In the genomic region with DNA sequence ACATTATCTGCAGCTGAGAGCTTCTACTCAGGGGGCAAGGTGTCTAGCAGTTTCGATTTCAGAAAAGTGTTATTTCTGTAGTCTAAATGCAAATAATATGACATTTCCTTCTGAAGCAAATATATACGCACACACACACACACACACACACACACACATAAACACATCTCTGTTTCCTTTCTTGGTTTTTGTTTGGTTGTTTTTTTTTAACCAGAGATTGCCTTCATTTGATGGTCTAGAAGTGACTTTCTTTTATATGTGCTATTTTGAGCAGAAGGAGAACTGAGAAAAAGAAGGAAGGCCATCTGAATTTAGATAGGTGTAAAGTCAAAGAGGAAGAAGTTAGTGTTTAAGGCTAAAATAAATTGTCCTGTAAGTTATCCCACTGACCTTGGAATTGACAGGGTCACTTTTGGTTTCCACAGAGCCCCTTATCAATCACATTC, we compare ENCODE assay signal across 12 cellular contexts.
DNase-seq lines count a peak whose midpoint lies in the region; ATAC-seq, FAIRE-seq and TF ChIP-seq lines count a peak whose summit lies in the region.
"Had no signal": no experiment of that assay in that cellular context is flagged by ENCODE, and none has a peak within 500 bp of the region (broad histone marks: within the 10 kb centered on the region; RNA-seq: fewer than 3 reads in every experiment).

No MANE protein-coding gene starts in this region.

- H3K4me3 ChIP-seq in GM12878 (peak overlapping the region; percentile 24; the same call in 1 of the 2 replicates), lower lobe of right lung (no peak overlapping the region)

- POLR2A ChIA-PET in GM12878 (lab: Charles Lee), result interaction anchor here (1.0 to 1.3 kb wide), 3 partner anchors 13 to 110 kb away, joined by 3 to 5 read pairs (median 3); no protein-coding TSS in a partner anchor

- peaks cover 37% of the 10 kb centered on the region for H3K4me1 ChIP-seq in GM12878 (ENCODE audit: control insufficient read depth, insufficient read depth, low read length)
- no peaks in the 10 kb centered on the region for H3K4me1 ChIP-seq in lower lobe of right lung

- 0 out of 2 replicates have a peak, but pooled peaks have one; percentile 17 for TF ChIP-seq RAD21 in GM12878 (IDR thresholded peaks at IDR 0.05; ENCODE audit: insufficient read depth, low read depth, low read length)

- ATAC-seq in GM18858 (IDR thresholded peaks at IDR 0.05; ENCODE audit: unreplicated experiment), result peak; percentile 63
- ATAC-seq in GM21576 (IDR thresholded peaks at IDR 0.05; ENCODE audit: unreplicated experiment), result peak; percentile 73
- peak; percentile 83 for ATAC-seq in HG03159 (IDR thresholded peaks at IDR 0.05; ENCODE audit: unreplicated experiment)
- peak; percentile 92 for ATAC-seq in GM12878
- ATAC-seq in lower lobe of right lung, result no peak

- H3K27ac ChIP-seq in GM12878 (ENCODE audit: control insufficient read depth, insufficient read depth) (peak overlapping the region; percentile 80), lower lobe of right lung (no peak overlapping the region)

- CTCF ChIA-PET in GM12878 (lab: Yijun Ruan, JAX), result interaction anchor here (0.7 to 2.8 kb wide), 6 partner anchors 25 to 338 kb away, joined by 3 to 8 read pairs (median 4); no protein-coding TSS in a partner anchor

- H3K9ac ChIP-seq in GM12878 (ENCODE audit: control insufficient read depth, insufficient read depth, low read length), result peak overlapping the region; percentile 49; the same call in 1 of the 2 replicates

- in situ Hi-C loops in GM12878 (cut with MboI), result no loop called here

- H3K79me2 ChIP-seq in GM12878 (ENCODE audit: control insufficient read depth, insufficient read depth, low read length), result no peaks in the 10 kb centered on the region

- peaks cover 0 to 2% of the 10 kb centered on the region in 2 experiments; a peak in 1 of 4 replicates for H3K36me3 ChIP-seq in GM12878 (ENCODE audit: control insufficient read depth in 2 of 2, insufficient read depth in 2 of 2, low read length in 1 of 2)
- H3K36me3 ChIP-seq in lower lobe of right lung, result no peaks in the 10 kb centered on the region

- TF ChIP-seq EP300 in GM12878 (IDR thresholded peaks at IDR 0.05; ENCODE audit: borderline replicate concordance in 1 of 2, control insufficient read depth in 1 of 2, low read depth in 2 of 2, low read length in 2 of 2), result peak; percentile 98 to 99

- TF ChIP-seq POLR2A in GM12878 (IDR thresholded peaks at IDR 0.05; ENCODE audit: low read depth, low read length), result no peak

- 0% methylated on average over 2 of the region's 2 CpGs for WGBS in GM12878 (ENCODE audit: insufficient coverage, insufficient replicate concordance, low lambda C conversion rate, missing lambda C conversion rate)

- TF ChIP-seq CTCF in GM12878 (IDR thresholded peaks at IDR 0.05 in 2 of 3, conservative IDR thresholded peaks at IDR 0.05 in 1 of 3; ENCODE audit: control insufficient read depth in 2 of 3, extremely low read depth in 1 of 3, insufficient read depth in 1 of 3, low read depth in 3 of 3, low read length in 3 of 3), result no peak
- no peak for TF ChIP-seq CTCF in lower lobe of right lung (IDR thresholded peaks at IDR 0.05)

- H3K27me3 ChIP-seq in GM12878 (replicated peaks in 1 of 2; ENCODE audit: control insufficient read depth in 2 of 2, insufficient read depth in 2 of 2, low read length in 1 of 2), result no peaks in the 10 kb centered on the region
- no peaks in the 10 kb centered on the region for H3K27me3 ChIP-seq in lower lobe of right lung (ENCODE audit: low read depth)

- no peaks in the 10 kb centered on the region for H4K20me1 ChIP-seq in GM12878 (ENCODE audit: control insufficient read depth, insufficient read depth)

- peak overlapping the region; percentile 71 for H3K4me2 ChIP-seq in GM12878 (ENCODE audit: control insufficient read depth, insufficient read depth)

- intact Hi-C loops in GM12878 (cut with micrococcal nuclease; ENCODE audit: unreplicated experiment) (loop anchor here (5.0 to 10.0 kb wide), 2 partner anchors 114 to 331 kb away; no protein-coding TSS in a partner anchor), lower lobe of right lung (cut with DNase I) (no loop called here)

- FAIRE-seq in GM12878 (lab: Jason Lieb, UNC), result peak; percentile 75

- RAD21 ChIA-PET in GM12878 (lab: Charles Lee; ENCODE audit: unreplicated experiment), result interaction anchor here (0.6 to 1.0 kb wide), 4 partner anchors 111 to 333 kb away, joined by 3 to 6 read pairs (median 3); no protein-coding TSS in a partner anchor

- no peak overlapping the region for H2AFZ ChIP-seq in GM12878 (ENCODE audit: control insufficient read depth, low read depth, low read length)

- BruUV-seq in GM12878 (replicated peaks; lab: Mats Ljungman, UMichigan), result no TSS peak

- SMC1A ChIA-PET in GM12878 (lab: Charles Lee; ENCODE audit: uncharacterized antibody, unreplicated experiment), result interaction anchor here (1.0 to 3.0 kb wide), 8 partner anchors 10 to 337 kb away, joined by 3 to 13 read pairs (median 4); no protein-coding TSS in a partner anchor

- H3K9me3 ChIP-seq in GM12878 (replicated peaks; ENCODE audit: control insufficient read depth, insufficient read depth, low read length), result no peaks in the 10 kb centered on the region; the same call in 2 of the 3 replicates
- H3K9me3 ChIP-seq in lower lobe of right lung, result no peaks in the 10 kb centered on the region

- DNase-seq in GM12878 (ENCODE audit: low read depth, low spot score) (peak; percentile 85), cerebellar nuclear complex (lab: John Stamatoyannopoulos, UW) (no peak), lower lobe of right lung (no peak), AG08395 (ENCODE audit: low spot score) (no peak), NCI-H1436 treated with DMSO at 0.1 percent for 48 hours (lab: John Stamatoyannopoulos, UW) (no peak)
- DNase-seq: activated CD4-positive, alpha-beta T cell treated with anti-CD3 and anti-CD28 coated beads, Interleukin-2, amount 50 U/mL, for 48 hours; GOT3; islet precursor cell; NCI-H1436 had no signal

TF ChIP-seq in GM12878, 131 proteins besides CTCF, POLR2A, EP300 and RAD21 (continues in another document):
- TF ChIP-seq BCL11A (IDR thresholded peaks at IDR 0.05; ENCODE audit: low read depth, low read length) (peak; percentile 83; the same call in 1 of the 2 replicates), NFIC (IDR thresholded peaks at IDR 0.05; ENCODE audit: low read depth, low read length) (peak; percentile 99), HDAC2 (IDR thresholded peaks at IDR 0.05) (no peak), CREB1 (IDR thresholded peaks at IDR 0.05; ENCODE audit: low read depth) (peak; percentile 80), NRF1 (conservative IDR thresholded peaks at IDR 0.05; ENCODE audit: low read depth, low read length) (no peak), CBFB (IDR thresholded peaks at IDR 0.05; ENCODE audit: low read depth) (0 out of 2 replicates have a peak, but pooled peaks have one; percentile 34), SREBF2 (IDR thresholded peaks at IDR 0.05; ENCODE audit: low read length) (no peak), TBL1XR1 (IDR thresholded peaks at IDR 0.05; ENCODE audit: low read depth, low read length) (peak; percentile 100), POLR2AphosphoS2 (IDR thresholded peaks at IDR 0.05; ENCODE audit: low read depth, low read length) (no peak), ZSCAN29 (IDR thresholded peaks at IDR 0.05) (no peak), ZNF274 (IDR thresholded peaks at IDR 0.05; ENCODE audit: insufficient read depth, insufficient read length) (no peak), CREM (IDR thresholded peaks at IDR 0.05; ENCODE audit: low read depth) (peak; percentile 90), SMARCA5 (IDR thresholded peaks at IDR 0.05) (no peak), SIX5 (IDR thresholded peaks at IDR 0.05; ENCODE audit: low read depth, low read length, severe bottlenecking) (no peak), WRNIP1 (IDR thresholded peaks at IDR 0.05; ENCODE audit: borderline replicate concordance, low read depth, low read length) (no peak), TAF1 (IDR thresholded peaks at IDR 0.05; ENCODE audit: borderline replicate concordance, low read depth, low read length) (no peak), KAT2A (conservative IDR thresholded peaks at IDR 0.05; ENCODE audit: control insufficient read depth, low read depth, low read length) (no peak), ZNF24 (IDR thresholded peaks at IDR 0.05) (peak; percentile 76; the same call in 1 of the 2 replicates), KDM1A (IDR thresholded peaks at IDR 0.05; ENCODE audit: borderline replicate concordance) (no peak), TCF7 (IDR thresholded peaks at IDR 0.05; ENCODE audit: borderline replicate concordance) (peak; percentile 85; the same call in 1 of the 2 replicates), RUNX3 (IDR thresholded peaks at IDR 0.05; ENCODE audit: low read length) (peak; percentile 96), EGR1 (IDR thresholded peaks at IDR 0.05; ENCODE audit: borderline replicate concordance in 1 of 2, low read depth in 2 of 2, low read length in 2 of 2) (no peak)
- TF ChIP-seq, protein P1, sequence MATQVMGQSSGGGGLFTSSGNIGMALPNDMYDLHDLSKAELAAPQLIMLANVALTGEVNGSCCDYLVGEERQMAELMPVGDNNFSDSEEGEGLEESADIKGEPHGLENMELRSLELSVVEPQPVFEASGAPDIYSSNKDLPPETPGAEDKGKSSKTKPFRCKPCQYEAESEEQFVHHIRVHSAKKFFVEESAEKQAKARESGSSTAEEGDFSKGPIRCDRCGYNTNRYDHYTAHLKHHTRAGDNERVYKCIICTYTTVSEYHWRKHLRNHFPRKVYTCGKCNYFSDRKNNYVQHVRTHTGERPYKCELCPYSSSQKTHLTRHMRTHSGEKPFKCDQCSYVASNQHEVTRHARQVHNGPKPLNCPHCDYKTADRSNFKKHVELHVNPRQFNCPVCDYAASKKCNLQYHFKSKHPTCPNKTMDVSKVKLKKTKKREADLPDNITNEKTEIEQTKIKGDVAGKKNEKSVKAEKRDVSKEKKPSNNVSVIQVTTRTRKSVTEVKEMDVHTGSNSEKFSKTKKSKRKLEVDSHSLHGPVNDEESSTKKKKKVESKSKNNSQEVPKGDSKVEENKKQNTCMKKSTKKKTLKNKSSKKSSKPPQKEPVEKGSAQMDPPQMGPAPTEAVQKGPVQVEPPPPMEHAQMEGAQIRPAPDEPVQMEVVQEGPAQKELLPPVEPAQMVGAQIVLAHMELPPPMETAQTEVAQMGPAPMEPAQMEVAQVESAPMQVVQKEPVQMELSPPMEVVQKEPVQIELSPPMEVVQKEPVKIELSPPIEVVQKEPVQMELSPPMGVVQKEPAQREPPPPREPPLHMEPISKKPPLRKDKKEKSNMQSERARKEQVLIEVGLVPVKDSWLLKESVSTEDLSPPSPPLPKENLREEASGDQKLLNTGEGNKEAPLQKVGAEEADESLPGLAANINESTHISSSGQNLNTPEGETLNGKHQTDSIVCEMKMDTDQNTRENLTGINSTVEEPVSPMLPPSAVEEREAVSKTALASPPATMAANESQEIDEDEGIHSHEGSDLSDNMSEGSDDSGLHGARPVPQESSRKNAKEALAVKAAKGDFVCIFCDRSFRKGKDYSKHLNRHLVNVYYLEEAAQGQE (IDR thresholded peaks at IDR 0.05; ENCODE audit: low read depth, low read length), result no peak

Comparison
In these comparisons a context has a peak if more than half of its experiments do, and no peak if none do; other contexts are left out.
1. ATAC-seq: peak in GM18858 (single experiment), GM21576 (single experiment), HG03159 (single experiment) and GM12878 (single experiment); none in lower lobe of right lung (0 of 2).